In the genomic region with DNA sequence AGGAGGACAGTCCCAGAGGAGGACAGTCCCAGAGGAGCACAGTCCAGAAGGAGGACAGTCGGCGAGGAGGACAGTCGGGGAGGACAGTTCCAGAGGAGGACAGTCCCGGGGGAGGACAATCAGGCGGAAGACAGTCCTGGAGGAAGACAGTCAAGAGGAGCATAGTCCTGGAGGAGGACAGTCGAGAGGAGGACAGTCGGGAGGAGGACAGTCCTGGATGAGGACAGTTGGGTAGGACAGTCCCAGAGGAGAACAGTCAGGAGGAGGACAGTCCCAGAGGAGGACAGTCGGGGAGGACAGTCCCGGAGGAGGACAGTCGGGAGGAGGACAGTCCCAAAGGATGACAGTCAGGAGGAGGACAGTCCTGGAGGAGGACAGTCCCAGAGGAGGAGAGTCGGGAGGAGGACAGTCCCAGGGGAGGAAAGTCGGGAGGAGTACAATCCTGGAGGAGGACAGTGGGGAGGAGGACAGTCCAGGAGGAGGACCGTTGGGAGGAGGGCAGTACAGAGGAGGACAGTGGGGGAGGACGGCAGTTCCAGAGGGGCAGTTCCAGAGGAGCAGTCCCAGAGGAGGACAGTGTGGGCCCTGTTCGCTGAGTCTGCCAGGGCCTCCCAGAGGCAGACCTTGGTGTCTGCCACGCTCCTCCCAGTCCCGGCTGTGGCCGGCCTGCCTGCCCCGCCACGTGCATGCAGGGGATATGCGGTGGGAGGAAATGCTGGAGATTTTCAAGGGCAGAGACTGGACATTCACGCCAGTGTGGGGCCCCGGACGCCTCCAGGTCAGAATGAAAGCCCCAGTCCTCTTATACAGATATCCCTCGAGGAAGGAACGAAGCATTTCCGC, we compare ENCODE assay signal across 1 cellular context.
A peak's percentile ranks its signal among the peaks of the same experiment; 100 is the strongest.
TF ChIP-seq lines count a peak whose summit lies in the region.

No MANE protein-coding gene starts in this region.

TF ChIP-seq in HepG2, 621 proteins besides CTCF, POLR2A, EP300 and RAD21 (continued from another document):
- TF ChIP-seq, protein P1, sequence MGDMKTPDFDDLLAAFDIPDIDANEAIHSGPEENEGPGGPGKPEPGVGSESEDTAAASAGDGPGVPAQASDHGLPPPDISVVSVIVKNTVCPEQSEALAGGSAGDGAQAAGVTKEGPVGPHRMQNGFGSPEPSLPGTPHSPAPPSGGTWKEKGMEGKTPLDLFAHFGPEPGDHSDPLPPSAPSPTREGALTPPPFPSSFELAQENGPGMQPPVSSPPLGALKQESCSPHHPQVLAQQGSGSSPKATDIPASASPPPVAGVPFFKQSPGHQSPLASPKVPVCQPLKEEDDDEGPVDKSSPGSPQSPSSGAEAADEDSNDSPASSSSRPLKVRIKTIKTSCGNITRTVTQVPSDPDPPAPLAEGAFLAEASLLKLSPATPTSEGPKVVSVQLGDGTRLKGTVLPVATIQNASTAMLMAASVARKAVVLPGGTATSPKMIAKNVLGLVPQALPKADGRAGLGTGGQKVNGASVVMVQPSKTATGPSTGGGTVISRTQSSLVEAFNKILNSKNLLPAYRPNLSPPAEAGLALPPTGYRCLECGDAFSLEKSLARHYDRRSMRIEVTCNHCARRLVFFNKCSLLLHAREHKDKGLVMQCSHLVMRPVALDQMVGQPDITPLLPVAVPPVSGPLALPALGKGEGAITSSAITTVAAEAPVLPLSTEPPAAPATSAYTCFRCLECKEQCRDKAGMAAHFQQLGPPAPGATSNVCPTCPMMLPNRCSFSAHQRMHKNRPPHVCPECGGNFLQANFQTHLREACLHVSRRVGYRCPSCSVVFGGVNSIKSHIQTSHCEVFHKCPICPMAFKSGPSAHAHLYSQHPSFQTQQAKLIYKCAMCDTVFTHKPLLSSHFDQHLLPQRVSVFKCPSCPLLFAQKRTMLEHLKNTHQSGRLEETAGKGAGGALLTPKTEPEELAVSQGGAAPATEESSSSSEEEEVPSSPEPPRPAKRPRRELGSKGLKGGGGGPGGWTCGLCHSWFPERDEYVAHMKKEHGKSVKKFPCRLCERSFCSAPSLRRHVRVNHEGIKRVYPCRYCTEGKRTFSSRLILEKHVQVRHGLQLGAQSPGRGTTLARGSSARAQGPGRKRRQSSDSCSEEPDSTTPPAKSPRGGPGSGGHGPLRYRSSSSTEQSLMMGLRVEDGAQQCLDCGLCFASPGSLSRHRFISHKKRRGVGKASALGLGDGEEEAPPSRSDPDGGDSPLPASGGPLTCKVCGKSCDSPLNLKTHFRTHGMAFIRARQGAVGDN (CRISPR knock-in tag; IDR thresholded peaks at IDR 0.05): peak; percentile 41; the same call in 1 of the 2 replicates
- TF ChIP-seq ZFX (CRISPR knock-in tag; IDR thresholded peaks at IDR 0.05; ENCODE audit: low read depth) (0 out of 2 replicates have a peak, but pooled peaks have one; percentile 17), ZNF263 (CRISPR knock-in tag; IDR thresholded peaks at IDR 0.05) (peak; percentile 91)
TF ChIP-seq in HepG2: peak in this region for 4.
